9 cellular contexts compared by ENCODE assay signal in genomic region chr10:11533328-11533781, GRCh38.
A peak's percentile ranks its signal among the peaks of the same experiment; 100 is the strongest.
DNase-seq lines count a peak whose midpoint lies in the region; ATAC-seq and TF ChIP-seq lines count a peak whose summit lies in the region.
"Had no signal": no experiment of that assay in that cellular context is flagged by ENCODE, and none has a peak within 500 bp of the region (broad histone marks: within the 10 kb centered on the region; RNA-seq: fewer than 3 reads in every experiment).

No MANE protein-coding gene starts in this region.

- H3K27me3 Mint-ChIP-seq in GM23338 (ENCODE audit: insufficient read depth, low read depth, poor library complexity) (no peaks in the 10 kb centered on the region), activated B cell treated with CpG ODN at 0.5 μM for 24 hours (no peaks in the 10 kb centered on the region)
- peaks cover 0 to 19% of the 10 kb centered on the region in 2 donors for H3K27me3 Mint-ChIP-seq in natural killer cell treated with Interleukin-12 subunit alpha and Interleukin-12 subunit beta and Interleukin-15 and Interleukin-18, amount 100 ng/mL, for 72 hours

- H3K27ac ChIP-seq in AG04450 (ENCODE audit: low read depth, low read length): no peak overlapping the region
- H3K27ac ChIP-seq in GM23338 (ENCODE audit: low read depth): no peak overlapping the region
- H3K27ac ChIP-seq in coronary artery: peak overlapping the region in 1 of 2 donors; percentile 52

- H3K4me1 Mint-ChIP-seq in GM23338 (peaks cover 47% of the 10 kb centered on the region), activated B cell treated with CpG ODN at 0.5 μM for 24 hours (peaks cover 92% of the 10 kb centered on the region)
- H3K4me1 Mint-ChIP-seq in natural killer cell treated with Interleukin-12 subunit alpha and Interleukin-12 subunit beta and Interleukin-15 and Interleukin-18, amount 100 ng/mL, for 72 hours (ENCODE audit: low read depth in 2 of 2): peaks cover 0 to 5% of the 10 kb centered on the region in 2 donors

- no peak for DNase-seq in AG04450 (ENCODE audit: low read depth, low spot score)
- DNase-seq in GM23338 (ENCODE audit: low spot score): peak; percentile 79
- no peak for DNase-seq in activated B cell treated with CpG ODN at 0.5 μM for 24 hours
- peak; percentile 32 for DNase-seq in iPS-NIHi7 (ENCODE audit: extremely low spot score)
- no peak for DNase-seq in coronary artery (ENCODE audit: low spot score)
- DNase-seq in NCI-H446 treated with DMSO at 0.1 percent for 48 hours (lab: John Stamatoyannopoulos, UW): no peak
- DNase-seq in kidney glomerular epithelial cell (lab: John Stamatoyannopoulos, UW): no peak
- no peak for DNase-seq in natural killer cell treated with Interleukin-12 subunit alpha and Interleukin-12 subunit beta and Interleukin-15 and Interleukin-18, amount 100 ng/mL, for 72 hours (ENCODE audit: low spot score)
- DNase-seq: NCI-H2029 treated with DMSO at 0.1 percent for 48 hours had no signal

- H3K27ac Mint-ChIP-seq in GM23338: peak overlapping the region; percentile 15; the same call in 1 of the 2 replicates
- H3K27ac Mint-ChIP-seq in activated B cell treated with CpG ODN at 0.5 μM for 24 hours: peak overlapping the region; percentile 84
- no peak overlapping the region for H3K27ac Mint-ChIP-seq in natural killer cell treated with Interleukin-12 subunit alpha and Interleukin-12 subunit beta and Interleukin-15 and Interleukin-18, amount 100 ng/mL, for 72 hours

- no peak overlapping the region for H3K4me2 ChIP-seq in GM23338

- H4K20me1 ChIP-seq in GM23338 (replicated peaks; ENCODE audit: insufficient read depth): peaks cover 16% of the 10 kb centered on the region; the same call in 1 of the 2 replicates

- TF ChIP-seq CTCF in AG04450 (IDR thresholded peaks at IDR 0.05; ENCODE audit: low read depth, low read length) (peak; percentile 52), GM23338 (conservative IDR thresholded peaks at IDR 0.05; ENCODE audit: low read depth in 2 of 2) (peak; percentile 25 to 44), activated B cell treated with CpG ODN at 0.5 μM for 24 hours (IDR thresholded peaks at IDR 0.05) (no peak), coronary artery (IDR thresholded peaks at IDR 0.05) (no peak)

- H3K27me3 ChIP-seq in AG04450 (ENCODE audit: control insufficient read depth, insufficient read depth, low read length) (no peaks in the 10 kb centered on the region), GM23338 (ENCODE audit: insufficient read depth) (no peaks in the 10 kb centered on the region)

- no peak overlapping the region for H3K4me3 Mint-ChIP-seq in GM23338
- H3K4me3 Mint-ChIP-seq in activated B cell treated with CpG ODN at 0.5 μM for 24 hours: peak overlapping the region; percentile 56
- no peak overlapping the region for H3K4me3 Mint-ChIP-seq in natural killer cell treated with Interleukin-12 subunit alpha and Interleukin-12 subunit beta and Interleukin-15 and Interleukin-18, amount 100 ng/mL, for 72 hours

- no peaks in the 10 kb centered on the region for H3K9me3 Mint-ChIP-seq in GM23338
- H3K9me3 Mint-ChIP-seq in activated B cell treated with CpG ODN at 0.5 μM for 24 hours: no peaks in the 10 kb centered on the region
- no peaks in the 10 kb centered on the region for H3K9me3 Mint-ChIP-seq in natural killer cell treated with Interleukin-12 subunit alpha and Interleukin-12 subunit beta and Interleukin-15 and Interleukin-18, amount 100 ng/mL, for 72 hours

- POLR2A ChIA-PET in AG04450 (lab: Yijun Ruan, JAX) (no interaction called here), activated B cell treated with CpG ODN at 0.5 μM for 24 hours (lab: Charles Lee) (interaction anchor here (1.2 to 1.7 kb wide), 2 partner anchors 38 to 79 kb away, joined by 3 to 4 read pairs; no protein-coding TSS in a partner anchor)

- H3F3A ChIP-seq in GM23338 (replicated peaks; ENCODE audit: low read depth): no peaks in the 10 kb centered on the region

- H3K36me3 Mint-ChIP-seq in GM23338 (ENCODE audit: low read depth) (no peaks in the 10 kb centered on the region), activated B cell treated with CpG ODN at 0.5 μM for 24 hours (ENCODE audit: low read depth) (peaks cover 2% of the 10 kb centered on the region)
- no peaks in the 10 kb centered on the region for H3K36me3 Mint-ChIP-seq in natural killer cell treated with Interleukin-12 subunit alpha and Interleukin-12 subunit beta and Interleukin-15 and Interleukin-18, amount 100 ng/mL, for 72 hours

- CTCF ChIA-PET in AG04450 (lab: Charles Lee) (interaction anchor here (0.5 to 1.5 kb wide), 4 partner anchors 18 to 59 kb away, joined by 3 to 4 read pairs (median 3); no protein-coding TSS in a partner anchor), activated B cell treated with CpG ODN at 0.5 μM for 24 hours (lab: Charles Lee) (interaction anchor here (1.8 to 2.0 kb wide), 2 partner anchors 9 to 15 kb away, joined by 5 to 8 read pairs; no protein-coding TSS in a partner anchor)

- no peaks in the 10 kb centered on the region for H3K9me3 ChIP-seq in AG04450 (ENCODE audit: control insufficient read depth, insufficient read depth, low read length)

- no peaks in the 10 kb centered on the region for H3K36me3 ChIP-seq in GM23338 (ENCODE audit: insufficient read depth)

- H3K4me3 ChIP-seq in AG04450 (ENCODE audit: low read depth, low read length) (no peak overlapping the region), GM23338 (no peak overlapping the region), coronary artery (no peak overlapping the region)

- H3K79me2 ChIP-seq in GM23338 (replicated peaks; ENCODE audit: insufficient read depth): peaks cover 96% of the 10 kb centered on the region

- peak; percentile 86 for ATAC-seq in GM23338
- no peak for ATAC-seq in activated B cell treated with CpG ODN at 0.5 μM for 24 hours (ENCODE audit: low read depth)
- ATAC-seq in natural killer cell treated with Interleukin-12 subunit alpha and Interleukin-12 subunit beta and Interleukin-15 and Interleukin-18, amount 100 ng/mL, for 72 hours: no peak

- no peaks in the 10 kb centered on the region for H3K9me2 ChIP-seq in GM23338 (ENCODE audit: insufficient read depth)

- H2AFZ ChIP-seq in GM23338: no peak overlapping the region

- intact Hi-C loops in activated B cell treated with CpG ODN at 0.5 μM for 24 hours (cut with micrococcal nuclease): loop anchor here (2.0 kb wide), 1 partner anchor 15 kb away; no protein-coding TSS in a partner anchor

- peaks cover 42% of the 10 kb centered on the region for H3K4me1 ChIP-seq in GM23338 (ENCODE audit: insufficient read depth)

TF ChIP-seq in GM23338, 12 proteins besides CTCF, POLR2A, EP300 and RAD21 (continues in another document):
- no peak for TF ChIP-seq NANOG (IDR thresholded peaks at IDR 0.05; ENCODE audit: borderline replicate concordance)
- TF ChIP-seq, protein P1, sequence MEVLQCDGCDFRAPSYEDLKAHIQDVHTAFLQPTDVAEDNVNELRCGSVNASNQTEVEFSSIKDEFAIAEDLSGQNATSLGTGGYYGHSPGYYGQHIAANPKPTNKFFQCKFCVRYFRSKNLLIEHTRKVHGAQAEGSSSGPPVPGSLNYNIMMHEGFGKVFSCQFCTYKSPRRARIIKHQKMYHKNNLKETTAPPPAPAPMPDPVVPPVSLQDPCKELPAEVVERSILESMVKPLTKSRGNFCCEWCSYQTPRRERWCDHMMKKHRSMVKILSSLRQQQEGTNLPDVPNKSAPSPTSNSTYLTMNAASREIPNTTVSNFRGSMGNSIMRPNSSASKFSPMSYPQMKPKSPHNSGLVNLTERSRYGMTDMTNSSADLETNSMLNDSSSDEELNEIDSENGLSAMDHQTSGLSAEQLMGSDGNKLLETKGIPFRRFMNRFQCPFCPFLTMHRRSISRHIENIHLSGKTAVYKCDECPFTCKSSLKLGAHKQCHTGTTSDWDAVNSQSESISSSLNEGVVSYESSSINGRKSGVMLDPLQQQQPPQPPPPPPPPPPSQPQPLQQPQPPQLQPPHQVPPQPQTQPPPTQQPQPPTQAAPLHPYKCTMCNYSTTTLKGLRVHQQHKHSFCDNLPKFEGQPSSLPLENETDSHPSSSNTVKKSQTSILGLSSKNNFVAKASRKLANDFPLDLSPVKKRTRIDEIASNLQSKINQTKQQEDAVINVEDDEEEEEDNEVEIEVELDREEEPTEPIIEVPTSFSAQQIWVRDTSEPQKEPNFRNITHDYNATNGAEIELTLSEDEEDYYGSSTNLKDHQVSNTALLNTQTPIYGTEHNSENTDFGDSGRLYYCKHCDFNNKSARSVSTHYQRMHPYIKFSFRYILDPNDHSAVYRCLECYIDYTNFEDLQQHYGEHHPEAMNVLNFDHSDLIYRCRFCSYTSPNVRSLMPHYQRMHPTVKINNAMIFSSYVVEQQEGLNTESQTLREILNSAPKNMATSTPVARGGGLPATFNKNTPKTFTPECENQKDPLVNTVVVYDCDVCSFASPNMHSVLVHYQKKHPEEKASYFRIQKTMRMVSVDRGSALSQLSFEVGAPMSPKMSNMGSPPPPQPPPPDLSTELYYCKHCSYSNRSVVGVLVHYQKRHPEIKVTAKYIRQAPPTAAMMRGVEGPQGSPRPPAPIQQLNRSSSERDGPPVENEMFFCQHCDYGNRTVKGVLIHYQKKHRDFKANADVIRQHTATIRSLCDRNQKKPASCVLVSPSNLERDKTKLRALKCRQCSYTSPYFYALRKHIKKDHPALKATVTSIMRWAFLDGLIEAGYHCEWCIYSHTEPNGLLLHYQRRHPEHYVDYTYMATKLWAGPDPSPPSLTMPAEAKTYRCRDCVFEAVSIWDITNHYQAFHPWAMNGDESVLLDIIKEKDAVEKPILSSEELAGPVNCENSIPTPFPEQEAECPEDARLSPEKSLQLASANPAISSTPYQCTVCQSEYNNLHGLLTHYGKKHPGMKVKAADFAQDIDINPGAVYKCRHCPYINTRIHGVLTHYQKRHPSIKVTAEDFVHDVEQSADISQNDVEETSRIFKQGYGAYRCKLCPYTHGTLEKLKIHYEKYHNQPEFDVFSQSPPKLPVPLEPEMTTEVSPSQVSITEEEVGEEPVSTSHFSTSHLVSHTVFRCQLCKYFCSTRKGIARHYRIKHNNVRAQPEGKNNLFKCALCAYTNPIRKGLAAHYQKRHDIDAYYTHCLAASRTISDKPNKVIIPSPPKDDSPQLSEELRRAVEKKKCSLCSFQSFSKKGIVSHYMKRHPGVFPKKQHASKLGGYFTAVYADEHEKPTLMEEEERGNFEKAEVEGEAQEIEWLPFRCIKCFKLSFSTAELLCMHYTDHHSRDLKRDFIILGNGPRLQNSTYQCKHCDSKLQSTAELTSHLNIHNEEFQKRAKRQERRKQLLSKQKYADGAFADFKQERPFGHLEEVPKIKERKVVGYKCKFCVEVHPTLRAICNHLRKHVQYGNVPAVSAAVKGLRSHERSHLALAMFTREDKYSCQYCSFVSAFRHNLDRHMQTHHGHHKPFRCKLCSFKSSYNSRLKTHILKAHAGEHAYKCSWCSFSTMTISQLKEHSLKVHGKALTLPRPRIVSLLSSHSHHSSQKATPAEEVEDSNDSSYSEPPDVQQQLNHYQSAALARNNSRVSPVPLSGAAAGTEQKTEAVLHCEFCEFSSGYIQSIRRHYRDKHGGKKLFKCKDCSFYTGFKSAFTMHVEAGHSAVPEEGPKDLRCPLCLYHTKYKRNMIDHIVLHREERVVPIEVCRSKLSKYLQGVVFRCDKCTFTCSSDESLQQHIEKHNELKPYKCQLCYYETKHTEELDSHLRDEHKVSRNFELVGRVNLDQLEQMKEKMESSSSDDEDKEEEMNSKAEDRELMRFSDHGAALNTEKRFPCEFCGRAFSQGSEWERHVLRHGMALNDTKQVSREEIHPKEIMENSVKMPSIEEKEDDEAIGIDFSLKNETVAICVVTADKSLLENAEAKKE (CRISPR knock-in tag; IDR thresholded peaks at IDR 0.05): no peak
- no peak for TF ChIP-seq EZH2phosphoT487 (IDR thresholded peaks at IDR 0.05; ENCODE audit: unreplicated experiment)

Comparison
In these comparisons a context has a peak if more than half of its experiments do, and no peak if none do; other contexts are left out.
1. DNase-seq: peak in GM23338 (single experiment) and iPS-NIHi7 (single experiment); none in AG04450 (single experiment), activated B cell treated with CpG ODN at 0.5 μM for 24 hours (single experiment), coronary artery (single experiment), NCI-H446 treated with DMSO at 0.1 percent for 48 hours (single experiment), kidney glomerular epithelial cell (single experiment) and natural killer cell treated with Interleukin-12 subunit alpha and Interleukin-12 subunit beta and Interleukin-15 and Interleukin-18, amount 100 ng/mL, for 72 hours (single experiment).
2. CTCF ChIP-seq: peak in AG04450 (single experiment) and GM23338 (2 of 2); none in activated B cell treated with CpG ODN at 0.5 μM for 24 hours (single experiment) and coronary artery (single experiment).
3. H3K27ac Mint-ChIP-seq: peak in GM23338 (single experiment) and activated B cell treated with CpG ODN at 0.5 μM for 24 hours (single experiment); none in natural killer cell treated with Interleukin-12 subunit alpha and Interleukin-12 subunit beta and Interleukin-15 and Interleukin-18, amount 100 ng/mL, for 72 hours (0 of 2).